In genomic region chr12:120115692-120116442, GRCh38 we compare ENCODE assay signal across 1 cellular context.
A peak's percentile ranks its signal among the peaks of the same experiment; 100 is the strongest.
TF ChIP-seq lines count a peak whose summit lies in the region.

No MANE protein-coding gene starts in this region.

TF ChIP-seq in K562, 482 proteins besides CTCF, POLR2A, EP300 and RAD21 (continued from another document):
- TF ChIP-seq ESRRA (IDR thresholded peaks at IDR 0.05; ENCODE audit: borderline replicate concordance, low read depth), result peak; percentile 99
- peak; percentile 78 for TF ChIP-seq USF1 (CRISPR knock-in tag; IDR thresholded peaks at IDR 0.05)
- TF ChIP-seq CBX3 (IDR thresholded peaks at IDR 0.05; ENCODE audit: borderline replicate concordance in 1 of 2, low read length in 2 of 2), result peak in 1 of 2 experiments; percentile 53; a peak in 1 of 3 replicates
- peak; percentile 61 for TF ChIP-seq USF2 (CRISPR knock-in tag; IDR thresholded peaks at IDR 0.05)
- peak in 1 of 2 experiments; percentile 16; a peak in 2 of 4 replicates for TF ChIP-seq MNT (conservative IDR thresholded peaks at IDR 0.05)
- no peak for TF ChIP-seq DDX20 (tag; IDR thresholded peaks at IDR 0.05; ENCODE audit: low read depth)
- TF ChIP-seq ELF1 (tag; IDR thresholded peaks at IDR 0.05), result no peak
- TF ChIP-seq THRA (IDR thresholded peaks at IDR 0.05), result no peak
- peak; percentile 74; the same call in 1 of the 2 replicates for TF ChIP-seq FOXP1 (CRISPR knock-in tag; IDR thresholded peaks at IDR 0.05)
- TF ChIP-seq GABPB1 (CRISPR knock-in tag; IDR thresholded peaks at IDR 0.05), result no peak; the same call in 1 of the 2 replicates
- TF ChIP-seq CHD1 (IDR thresholded peaks at IDR 0.05; ENCODE audit: low read length), result peak; percentile 61
- TF ChIP-seq RCOR1 (IDR thresholded peaks at IDR 0.05; ENCODE audit: borderline replicate concordance in 1 of 2, low read depth in 2 of 2, low read length in 2 of 2), result peak in 1 of 2 experiments; percentile 64; a peak in 2 of 4 replicates
- peak; percentile 89 for TF ChIP-seq GTF3C2 (IDR thresholded peaks at IDR 0.05; ENCODE audit: borderline replicate concordance, extremely low read depth, insufficient read length)
- peak in 1 of 2 experiments; percentile 72; a peak in 2 of 4 replicates for TF ChIP-seq KDM1A (IDR thresholded peaks at IDR 0.05)
- TF ChIP-seq CHD2 (IDR thresholded peaks at IDR 0.05; ENCODE audit: low read depth, low read length), result peak; percentile 93
- TF ChIP-seq ZBTB7A (IDR thresholded peaks at IDR 0.05; ENCODE audit: borderline replicate concordance, control insufficient read depth, low read depth, low read length), result peak; percentile 67; the same call in 1 of the 2 replicates
- no peak for TF ChIP-seq SIRT6 (IDR thresholded peaks at IDR 0.05; ENCODE audit: low read depth, low read length)
- 0 out of 2 replicates have a peak, but pooled peaks have one; percentile 22 for TF ChIP-seq SP1 (CRISPR knock-in tag; IDR thresholded peaks at IDR 0.05)
